ENCODE assay signal across 13 cellular contexts in the genomic region with DNA sequence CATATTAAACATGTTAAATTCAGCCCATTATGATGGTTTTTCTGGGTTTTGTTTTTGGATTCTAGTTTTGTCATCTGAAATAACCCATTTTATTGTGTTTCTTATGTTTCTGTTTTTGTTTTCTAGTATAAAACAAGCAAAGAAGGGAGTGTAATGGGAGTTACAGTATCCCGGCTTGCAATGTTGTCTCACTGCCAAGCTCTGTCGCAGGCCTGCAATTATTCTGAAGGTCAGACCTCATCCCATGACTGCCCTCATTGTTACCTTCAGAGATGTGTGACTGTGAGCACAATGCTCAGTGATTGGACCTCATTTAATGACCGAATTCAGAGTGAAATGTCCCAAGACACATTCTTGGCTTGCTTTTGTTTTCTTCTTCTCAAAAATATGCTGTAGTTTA.
DNase-seq lines count a peak whose midpoint lies in the region; TF ChIP-seq lines count a peak whose summit lies in the region.
"Had no signal": no experiment of that assay in that cellular context is flagged by ENCODE, and none has a peak within 500 bp of the region (broad histone marks: within the 10 kb centered on the region; RNA-seq: fewer than 3 reads in every experiment).

No MANE protein-coding gene starts in this region.

- H3K4me3 ChIP-seq in MG63 (no peak overlapping the region), smooth muscle cell (no peak overlapping the region)
- H3K4me3 ChIP-seq: BLaER1, lung, skin epidermis had no signal

- H3K27ac Mint-ChIP-seq in neural crest cell (ENCODE audit: unreplicated experiment) (peak overlapping the region; percentile 74), CD14-positive monocyte (peak overlapping the region in 2 of 7 donors; percentile 38)
- no peak overlapping the region for H3K27ac Mint-ChIP-seq in activated T-helper 2 cell treated with anti-CD3 and anti-CD28 coated beads, Interferon-gamma antibody, Interleukin-2, Interleukin-4, amounts not matched to agents 10 μg/mL and 5 μg/mL and 100 μg/mL, durations not matched to agents 14 hours and 24 hours and 36 hours
- H3K27ac Mint-ChIP-seq: activated CD4-positive, alpha-beta memory T cell treated with anti-CD3 and anti-CD28 coated beads, Interleukin-2, amount 10 ng/mL, durations not matched to agents 7 days and 5 days had no signal

- H3K36me3 ChIP-seq in MG63 (no peaks in the 10 kb centered on the region), smooth muscle cell (ENCODE audit: low read depth) (peaks cover 3% of the 10 kb centered on the region)

- H3K4me3 Mint-ChIP-seq in neural crest cell (no peak overlapping the region), CD14-positive monocyte (no peak overlapping the region)
- no peak overlapping the region for H3K4me3 Mint-ChIP-seq in activated T-helper 2 cell treated with anti-CD3 and anti-CD28 coated beads, Interferon-gamma antibody, Interleukin-2, Interleukin-4, amounts not matched to agents 10 μg/mL and 5 μg/mL and 100 μg/mL, durations not matched to agents 14 hours and 24 hours and 36 hours (ENCODE audit: low read depth)
- H3K4me3 Mint-ChIP-seq: activated CD4-positive, alpha-beta memory T cell treated with anti-CD3 and anti-CD28 coated beads, Interleukin-2, amount 10 ng/mL, durations not matched to agents 7 days and 5 days had no signal

- H3K27me3 ChIP-seq in MG63 (no peaks in the 10 kb centered on the region), smooth muscle cell (ENCODE audit: low read depth) (no peaks in the 10 kb centered on the region)
- H3K27me3 ChIP-seq: BLaER1 had no signal

- in situ Hi-C loops in G401 (cut with HindIII; ENCODE audit: low sequenced_read_pairs), result no loop called here

- H4K20me1 ChIP-seq in smooth muscle cell (ENCODE audit: low read depth), result no peaks in the 10 kb centered on the region
- H4K20me1 ChIP-seq: BLaER1 had no signal

- no peak overlapping the region for H3K27ac ChIP-seq in smooth muscle cell (ENCODE audit: low read depth)
- H3K27ac ChIP-seq: BLaER1 had no signal

- H3K4me1 Mint-ChIP-seq in neural crest cell (peaks cover 13% of the 10 kb centered on the region), CD14-positive monocyte (peaks cover 2% of the 10 kb centered on the region)
- H3K4me1 Mint-ChIP-seq in activated T-helper 2 cell treated with anti-CD3 and anti-CD28 coated beads, Interferon-gamma antibody, Interleukin-2, Interleukin-4, amounts not matched to agents 10 μg/mL and 5 μg/mL and 100 μg/mL, durations not matched to agents 14 hours and 24 hours and 36 hours (ENCODE audit: low read depth), result no peaks in the 10 kb centered on the region
- H3K4me1 Mint-ChIP-seq: activated CD4-positive, alpha-beta memory T cell treated with anti-CD3 and anti-CD28 coated beads, Interleukin-2, amount 10 ng/mL, durations not matched to agents 7 days and 5 days had no signal

- H3K9me3 ChIP-seq in MG63 (no peaks in the 10 kb centered on the region), smooth muscle cell (replicated peaks; ENCODE audit: low read depth) (no peaks in the 10 kb centered on the region)
- H3K9me3 ChIP-seq: BLaER1 had no signal

- H2AFZ ChIP-seq in smooth muscle cell (ENCODE audit: low read depth), result no peak overlapping the region

- intact Hi-C loops in CD14-positive monocyte (cut with micrococcal nuclease), result no loop called here
- intact Hi-C loops in activated T-helper 2 cell treated with anti-CD3 and anti-CD28 coated beads, Interferon-gamma antibody, Interleukin-2, Interleukin-4, amounts not matched to agents 10 μg/mL and 5 μg/mL and 100 μg/mL, durations not matched to agents 14 hours and 24 hours and 36 hours (cut with micrococcal nuclease), result no loop called here

- TF ChIP-seq CTCF in neural crest cell (conservative IDR thresholded peaks at IDR 0.05) (no peak), smooth muscle cell (IDR thresholded peaks at IDR 0.05; ENCODE audit: borderline replicate concordance, insufficient read depth, poor library complexity, severe bottlenecking) (no peak), CD14-positive monocyte (IDR thresholded peaks at IDR 0.05) (no peak)

- no peak overlapping the region for H3K9ac ChIP-seq in smooth muscle cell (ENCODE audit: low read depth)
- H3K9ac ChIP-seq: BLaER1 had no signal

- H3K36me3 Mint-ChIP-seq in neural crest cell (ENCODE audit: low read depth), result peaks cover 11% of the 10 kb centered on the region
- H3K36me3 Mint-ChIP-seq in CD14-positive monocyte, result peaks cover 85 to 90% of the 10 kb centered on the region in 2 donors
- H3K36me3 Mint-ChIP-seq in activated T-helper 2 cell treated with anti-CD3 and anti-CD28 coated beads, Interferon-gamma antibody, Interleukin-2, Interleukin-4, amounts not matched to agents 10 μg/mL and 5 μg/mL and 100 μg/mL, durations not matched to agents 14 hours and 24 hours and 36 hours (ENCODE audit: low read depth), result peaks cover 27% of the 10 kb centered on the region

- 94% methylated on average over 3 of the region's 3 CpGs for WGBS in smooth muscle cell (ENCODE audit: low lambda C conversion rate)

- no peaks in the 10 kb centered on the region for H3F3A ChIP-seq in smooth muscle cell (ENCODE audit: low read depth)

- H3K4me1 ChIP-seq in smooth muscle cell (ENCODE audit: low read depth), result peaks cover 4% of the 10 kb centered on the region
- H3K4me1 ChIP-seq: BLaER1 had no signal

- H3K4me2 ChIP-seq in smooth muscle cell, result no peak overlapping the region
- H3K4me2 ChIP-seq: BLaER1 had no signal

- no peaks in the 10 kb centered on the region for H3K79me2 ChIP-seq in smooth muscle cell (ENCODE audit: low read depth)

- H3K9me3 Mint-ChIP-seq in neural crest cell, result no peaks in the 10 kb centered on the region
- peaks cover 0 to 3% (median 0%) of the 10 kb centered on the region in 7 donors for H3K9me3 Mint-ChIP-seq in CD14-positive monocyte
- no peaks in the 10 kb centered on the region for H3K9me3 Mint-ChIP-seq in activated T-helper 2 cell treated with anti-CD3 and anti-CD28 coated beads, Interferon-gamma antibody, Interleukin-2, Interleukin-4, amounts not matched to agents 10 μg/mL and 5 μg/mL and 100 μg/mL, durations not matched to agents 14 hours and 24 hours and 36 hours
- H3K9me3 Mint-ChIP-seq: activated CD4-positive, alpha-beta memory T cell treated with anti-CD3 and anti-CD28 coated beads, Interleukin-2, amount 10 ng/mL, durations not matched to agents 7 days and 5 days had no signal

- H3K27me3 Mint-ChIP-seq in neural crest cell (ENCODE audit: low read depth), result no peaks in the 10 kb centered on the region
- no peaks in the 10 kb centered on the region for H3K27me3 Mint-ChIP-seq in CD14-positive monocyte (ENCODE audit: low read depth in 3 of 3)
- H3K27me3 Mint-ChIP-seq in activated T-helper 2 cell treated with anti-CD3 and anti-CD28 coated beads, Interferon-gamma antibody, Interleukin-2, Interleukin-4, amounts not matched to agents 10 μg/mL and 5 μg/mL and 100 μg/mL, durations not matched to agents 14 hours and 24 hours and 36 hours (ENCODE audit: low read depth), result no peaks in the 10 kb centered on the region
- H3K27me3 Mint-ChIP-seq: activated CD4-positive, alpha-beta memory T cell treated with anti-CD3 and anti-CD28 coated beads, Interleukin-2, amount 10 ng/mL, durations not matched to agents 7 days and 5 days had no signal

- DNase-seq in G401 (ENCODE audit: low spot score), result peak; percentile 79
- peak; percentile 5 for DNase-seq in RPMI7951 (ENCODE audit: low read depth)
- DNase-seq in foreskin melanocyte, result peak; percentile 82
- DNase-seq in neural crest cell (ENCODE audit: low read depth, low spot score), result no peak
- no peak for DNase-seq in MG63
- no peak for DNase-seq in smooth muscle cell (lab: John Stamatoyannopoulos, UW; ENCODE audit: unreplicated experiment)
- DNase-seq in CD14-positive monocyte (ENCODE audit: low spot score), result no peak
- no peak for DNase-seq in activated T-helper 2 cell treated with anti-CD3 and anti-CD28 coated beads, Interferon-gamma antibody, Interleukin-2, Interleukin-4, amounts not matched to agents 10 μg/mL and 5 μg/mL and 100 μg/mL, durations not matched to agents 14 hours and 24 hours and 36 hours (ENCODE audit: low spot score)
- DNase-seq: activated CD4-positive, alpha-beta memory T cell treated with anti-CD3 and anti-CD28 coated beads, Interleukin-2, amount 10 ng/mL, durations not matched to agents 7 days and 5 days; aorta had no signal

Comparison
In these comparisons a context has a peak if more than half of its experiments do, and no peak if none do; other contexts are left out.
1. DNase-seq: peak in G401 (single experiment), RPMI7951 (single experiment) and foreskin melanocyte (single experiment); none in neural crest cell (single experiment), MG63 (single experiment), smooth muscle cell (single experiment), CD14-positive monocyte (single experiment) and activated T-helper 2 cell treated with anti-CD3 and anti-CD28 coated beads, Interferon-gamma antibody, Interleukin-2, Interleukin-4, amounts not matched to agents 10 μg/mL and 5 μg/mL and 100 μg/mL, durations not matched to agents 14 hours and 24 hours and 36 hours (single experiment).